In genomic region chr15:70323111-70323851, GRCh38 we compare ENCODE assay signal across 9 cellular contexts.
A peak's percentile ranks its signal among the peaks of the same experiment; 100 is the strongest.
DNase-seq lines count a peak whose midpoint lies in the region; ATAC-seq and TF ChIP-seq lines count a peak whose summit lies in the region.
"Had no signal": no experiment of that assay in that cellular context is flagged by ENCODE, and none has a peak within 500 bp of the region (broad histone marks: within the 10 kb centered on the region; RNA-seq: fewer than 3 reads in every experiment).

No MANE protein-coding gene starts in this region.

- no peak for DNase-seq in AG04450 (ENCODE audit: low read depth, low spot score)
- DNase-seq in MG63, result peak; percentile 76
- no peak for DNase-seq in activated gamma-delta T cell treated with Interleukin-2 at 50 U/mL for 16 hours
- DNase-seq: RPMI8226 had no signal

- peaks cover 70% of the 10 kb centered on the region for H3K4me1 Mint-ChIP-seq in dendritic cell treated with granulocyte-macrophage colony-stimulating factor and Interleukin-4, amounts not matched to agents 40 ng/mL and 50 ng/mL, for 4 days (ENCODE audit: low read depth)
- H3K4me1 Mint-ChIP-seq in nephron, result peaks cover 77% of the 10 kb centered on the region

- peak overlapping the region; percentile 65 for H3K27ac Mint-ChIP-seq in dendritic cell treated with granulocyte-macrophage colony-stimulating factor and Interleukin-4, amounts not matched to agents 40 ng/mL and 50 ng/mL, for 4 days
- H3K27ac Mint-ChIP-seq in nephron, result peak overlapping the region; percentile 86 to 92 (median 91)

- no peak for ATAC-seq in HG02840 (IDR thresholded peaks at IDR 0.05; ENCODE audit: low FRiP score, unreplicated experiment)
- ATAC-seq in HG03045 (IDR thresholded peaks at IDR 0.05; ENCODE audit: unreplicated experiment), result no peak
- ATAC-seq in HG03521 (IDR thresholded peaks at IDR 0.05; ENCODE audit: unreplicated experiment), result no peak

- H3K27me3 ChIP-seq in AG04450 (ENCODE audit: control insufficient read depth, insufficient read depth, low read length) (peaks cover 8% of the 10 kb centered on the region), MG63 (no peaks in the 10 kb centered on the region)

- H3K27me3 Mint-ChIP-seq in dendritic cell treated with granulocyte-macrophage colony-stimulating factor and Interleukin-4, amounts not matched to agents 40 ng/mL and 50 ng/mL, for 4 days, result peaks cover 37% of the 10 kb centered on the region
- peaks cover 6% of the 10 kb centered on the region for H3K27me3 Mint-ChIP-seq in nephron (ENCODE audit: low read depth)

- H3K4me3 ChIP-seq in AG04450 (ENCODE audit: low read depth, low read length) (no peak overlapping the region), MG63 (no peak overlapping the region)

- intact Hi-C loops in dendritic cell treated with granulocyte-macrophage colony-stimulating factor and Interleukin-4, amounts not matched to agents 40 ng/mL and 50 ng/mL, for 4 days (cut with micrococcal nuclease), result loop anchor here (10.0 kb wide), 1 partner anchor 58 kb away; no protein-coding TSS in a partner anchor

- H3K36me3 Mint-ChIP-seq in dendritic cell treated with granulocyte-macrophage colony-stimulating factor and Interleukin-4, amounts not matched to agents 40 ng/mL and 50 ng/mL, for 4 days (ENCODE audit: low read depth), result no peaks in the 10 kb centered on the region
- no peaks in the 10 kb centered on the region for H3K36me3 Mint-ChIP-seq in nephron (ENCODE audit: low read depth)

- no peaks in the 10 kb centered on the region for H3K36me3 ChIP-seq in MG63

- peak overlapping the region; percentile 21 for H3K27ac ChIP-seq in AG04450 (ENCODE audit: low read depth, low read length)

- TF ChIP-seq CTCF in AG04450 (IDR thresholded peaks at IDR 0.05; ENCODE audit: low read depth, low read length), result no peak
- TF ChIP-seq CTCF in nephron (IDR thresholded peaks at IDR 0.05; ENCODE audit: unreplicated experiment in 3 of 3), result no peak

- POLR2A ChIA-PET in AG04450 (lab: Yijun Ruan, JAX), result no interaction called here

- CTCF ChIA-PET in AG04450 (lab: Charles Lee), result no interaction called here

- no peak overlapping the region for H3K4me3 Mint-ChIP-seq in dendritic cell treated with granulocyte-macrophage colony-stimulating factor and Interleukin-4, amounts not matched to agents 40 ng/mL and 50 ng/mL, for 4 days
- peak overlapping the region in 2 of 3 experiments; percentile 43 to 59 for H3K4me3 Mint-ChIP-seq in nephron

- no peaks in the 10 kb centered on the region for H3K9me3 ChIP-seq in AG04450 (ENCODE audit: control insufficient read depth, insufficient read depth, low read length)
- no peaks in the 10 kb centered on the region for H3K9me3 ChIP-seq in MG63

- no peaks in the 10 kb centered on the region for H3K9me3 Mint-ChIP-seq in dendritic cell treated with granulocyte-macrophage colony-stimulating factor and Interleukin-4, amounts not matched to agents 40 ng/mL and 50 ng/mL, for 4 days
- no peaks in the 10 kb centered on the region for H3K9me3 Mint-ChIP-seq in nephron
